Comparison of ENCODE assay signal across 6 cellular contexts in the genomic region with DNA sequence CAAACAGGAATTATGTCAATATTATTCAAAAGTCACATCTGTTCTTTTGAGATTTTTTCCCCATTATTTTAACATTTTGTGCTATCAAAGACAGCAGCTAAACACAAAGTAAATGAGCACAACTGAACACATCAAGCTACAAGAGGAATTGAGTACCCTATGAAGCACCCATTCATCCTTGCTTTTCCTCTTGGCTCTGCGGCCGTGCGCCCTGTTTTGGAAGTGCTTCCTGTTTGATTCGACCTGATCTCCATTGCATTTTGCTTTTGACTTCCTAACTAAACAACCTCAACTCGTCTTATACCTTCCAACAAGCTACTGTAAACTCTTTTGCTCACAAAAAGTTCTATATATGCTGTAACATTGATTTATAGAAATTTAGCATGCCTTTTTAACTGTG.
"Had no signal": no experiment of that assay in that cellular context is flagged by ENCODE, and none has a peak within 500 bp of the region (broad histone marks: within the 10 kb centered on the region; RNA-seq: fewer than 3 reads in every experiment).

No MANE protein-coding gene starts in this region.

- H3K27ac ChIP-seq: HL-60, KMS-11 had no signal

- ATAC-seq: HepG2, K562 had no signal

- H3K4me3 ChIP-seq: K562 had no signal

- H3K9ac ChIP-seq: KMS-11 had no signal

- DNase-seq: KBM-7, KG1 had no signal

- H3K4me2 ChIP-seq: KMS-11 had no signal
